ENCODE assay signal across 8 cellular contexts in the genomic region with DNA sequence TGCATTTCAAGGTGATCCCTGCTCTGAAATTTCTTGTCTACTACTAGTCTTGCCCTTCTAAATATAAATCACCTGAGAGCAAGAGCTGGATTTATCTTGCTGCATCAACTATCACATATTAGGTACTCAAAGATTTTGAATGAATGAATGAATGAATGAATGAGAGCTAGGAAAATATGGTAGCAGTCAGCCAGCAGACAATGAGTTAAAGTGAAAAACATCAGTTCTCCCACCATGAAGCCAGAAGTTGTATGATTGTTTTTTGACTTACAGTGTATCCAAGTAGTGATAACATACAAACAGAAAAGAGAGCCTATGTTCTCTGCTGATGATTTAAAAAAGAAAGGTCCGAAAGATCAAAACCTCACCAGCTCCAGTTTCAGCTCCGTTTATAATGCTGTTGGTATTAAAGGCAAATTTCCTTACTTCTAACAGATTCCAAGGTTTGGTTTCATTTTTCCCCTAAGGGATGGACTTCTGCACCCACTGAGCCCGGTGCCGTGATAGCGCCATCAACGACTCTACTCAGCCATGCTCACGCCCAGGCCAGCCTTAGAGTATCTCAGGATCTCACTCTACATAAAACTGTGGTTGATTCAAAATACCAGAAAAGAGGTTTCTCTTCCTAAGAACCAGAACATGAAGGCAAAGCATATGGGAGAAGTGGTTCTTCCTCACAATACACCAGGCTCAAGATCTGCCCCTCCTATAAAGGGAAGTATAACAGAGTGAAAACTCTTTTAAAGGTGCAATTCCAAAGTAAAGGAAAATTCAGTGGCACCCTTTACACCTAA.
A peak's percentile ranks its signal among the peaks of the same experiment; 100 is the strongest.
DNase-seq lines count a peak whose midpoint lies in the region; ATAC-seq and TF ChIP-seq lines count a peak whose summit lies in the region.
"Had no signal": no experiment of that assay in that cellular context is flagged by ENCODE, and none has a peak within 500 bp of the region (broad histone marks: within the 10 kb centered on the region; RNA-seq: fewer than 3 reads in every experiment).

No MANE protein-coding gene starts in this region.

- intact Hi-C loops in activated CD4-positive, alpha-beta T cell treated with anti-CD3 and anti-CD28 coated beads, Interleukin-2, amount 10 ng/mL, durations not matched to agents 24 days and 14 days (cut with micrococcal nuclease): loop anchor here (2.0 kb wide), 2 partner anchors 24 to 56 kb away; no protein-coding TSS in a partner anchor

- H3K27ac Mint-ChIP-seq in activated CD4-positive, alpha-beta T cell treated with anti-CD3 and anti-CD28 coated beads, Interleukin-2, amount 10 ng/mL, durations not matched to agents 24 days and 14 days: peak overlapping the region; percentile 97
- H3K27ac Mint-ChIP-seq in stimulated activated effector memory CD8-positive, alpha-beta T cell treated with anti-CD3 and anti-CD28 coated beads, Interleukin-12 subunit alpha, Interleukin-12 subunit beta, amount 100 ng/mL, for 72 hours: peak overlapping the region; percentile 91

- ATAC-seq in HG03354 (IDR thresholded peaks at IDR 0.05; ENCODE audit: poor library complexity, severe bottlenecking, unreplicated experiment): peak; percentile 46
- peak; percentile 74 for ATAC-seq in stimulated activated effector memory CD8-positive, alpha-beta T cell treated with anti-CD3 and anti-CD28 coated beads, Interleukin-12 subunit alpha, Interleukin-12 subunit beta, amount 100 ng/mL, for 72 hours
- ATAC-seq in GM21360 (IDR thresholded peaks at IDR 0.05; ENCODE audit: unreplicated experiment): no peak

- peaks cover 24% of the 10 kb centered on the region for H3K36me3 Mint-ChIP-seq in activated CD4-positive, alpha-beta T cell treated with anti-CD3 and anti-CD28 coated beads, Interleukin-2, amount 10 ng/mL, durations not matched to agents 24 days and 14 days (ENCODE audit: low read depth)
- peaks cover 27% of the 10 kb centered on the region for H3K36me3 Mint-ChIP-seq in stimulated activated effector memory CD8-positive, alpha-beta T cell treated with anti-CD3 and anti-CD28 coated beads, Interleukin-12 subunit alpha, Interleukin-12 subunit beta, amount 100 ng/mL, for 72 hours

- no peaks in the 10 kb centered on the region for H3K9me3 Mint-ChIP-seq in activated CD4-positive, alpha-beta T cell treated with anti-CD3 and anti-CD28 coated beads, Interleukin-2, amount 10 ng/mL, durations not matched to agents 24 days and 14 days
- H3K9me3 Mint-ChIP-seq in stimulated activated effector memory CD8-positive, alpha-beta T cell treated with anti-CD3 and anti-CD28 coated beads, Interleukin-12 subunit alpha, Interleukin-12 subunit beta, amount 100 ng/mL, for 72 hours: no peaks in the 10 kb centered on the region

- DNase-seq in activated CD4-positive, alpha-beta T cell treated with anti-CD3 and anti-CD28 coated beads, Interleukin-2, amount 10 ng/mL, durations not matched to agents 24 days and 14 days: peak; percentile 77
- DNase-seq in erythroblast (lab: John Stamatoyannopoulos, UW) (peak; percentile 20 to 35), NCI-H2227 (lab: John Stamatoyannopoulos, UW; ENCODE audit: unreplicated experiment) (no peak), superior temporal gyrus (ENCODE audit: extremely low spot score) (no peak)
- no peak for DNase-seq in stimulated activated effector memory CD8-positive, alpha-beta T cell treated with anti-CD3 and anti-CD28 coated beads, Interleukin-12 subunit alpha, Interleukin-12 subunit beta, amount 100 ng/mL, for 72 hours (ENCODE audit: low spot score in 2 of 2)
- DNase-seq: NCI-H187 had no signal

- H3K4me1 Mint-ChIP-seq in activated CD4-positive, alpha-beta T cell treated with anti-CD3 and anti-CD28 coated beads, Interleukin-2, amount 10 ng/mL, durations not matched to agents 24 days and 14 days: peaks cover 56% of the 10 kb centered on the region
- H3K4me1 Mint-ChIP-seq in stimulated activated effector memory CD8-positive, alpha-beta T cell treated with anti-CD3 and anti-CD28 coated beads, Interleukin-12 subunit alpha, Interleukin-12 subunit beta, amount 100 ng/mL, for 72 hours: peaks cover 61% of the 10 kb centered on the region

- no peak for TF ChIP-seq POLR2A in erythroblast (IDR thresholded peaks at IDR 0.05; ENCODE audit: low read length)

- no peaks in the 10 kb centered on the region for H3K27me3 Mint-ChIP-seq in activated CD4-positive, alpha-beta T cell treated with anti-CD3 and anti-CD28 coated beads, Interleukin-2, amount 10 ng/mL, durations not matched to agents 24 days and 14 days

- H3K4me3 Mint-ChIP-seq in activated CD4-positive, alpha-beta T cell treated with anti-CD3 and anti-CD28 coated beads, Interleukin-2, amount 10 ng/mL, durations not matched to agents 24 days and 14 days: peak overlapping the region; percentile 98
- peak overlapping the region; percentile 78 for H3K4me3 Mint-ChIP-seq in stimulated activated effector memory CD8-positive, alpha-beta T cell treated with anti-CD3 and anti-CD28 coated beads, Interleukin-12 subunit alpha, Interleukin-12 subunit beta, amount 100 ng/mL, for 72 hours

Comparison
In these comparisons a context has a peak if more than half of its experiments do, and no peak if none do; other contexts are left out.
1. DNase-seq: peak in activated CD4-positive, alpha-beta T cell treated with anti-CD3 and anti-CD28 coated beads, Interleukin-2, amount 10 ng/mL, durations not matched to agents 24 days and 14 days (single experiment) and erythroblast (2 of 2); none in stimulated activated effector memory CD8-positive, alpha-beta T cell treated with anti-CD3 and anti-CD28 coated beads, Interleukin-12 subunit alpha, Interleukin-12 subunit beta, amount 100 ng/mL, for 72 hours (0 of 2), NCI-H2227 (single experiment) and superior temporal gyrus (single experiment).